In the genomic region with DNA sequence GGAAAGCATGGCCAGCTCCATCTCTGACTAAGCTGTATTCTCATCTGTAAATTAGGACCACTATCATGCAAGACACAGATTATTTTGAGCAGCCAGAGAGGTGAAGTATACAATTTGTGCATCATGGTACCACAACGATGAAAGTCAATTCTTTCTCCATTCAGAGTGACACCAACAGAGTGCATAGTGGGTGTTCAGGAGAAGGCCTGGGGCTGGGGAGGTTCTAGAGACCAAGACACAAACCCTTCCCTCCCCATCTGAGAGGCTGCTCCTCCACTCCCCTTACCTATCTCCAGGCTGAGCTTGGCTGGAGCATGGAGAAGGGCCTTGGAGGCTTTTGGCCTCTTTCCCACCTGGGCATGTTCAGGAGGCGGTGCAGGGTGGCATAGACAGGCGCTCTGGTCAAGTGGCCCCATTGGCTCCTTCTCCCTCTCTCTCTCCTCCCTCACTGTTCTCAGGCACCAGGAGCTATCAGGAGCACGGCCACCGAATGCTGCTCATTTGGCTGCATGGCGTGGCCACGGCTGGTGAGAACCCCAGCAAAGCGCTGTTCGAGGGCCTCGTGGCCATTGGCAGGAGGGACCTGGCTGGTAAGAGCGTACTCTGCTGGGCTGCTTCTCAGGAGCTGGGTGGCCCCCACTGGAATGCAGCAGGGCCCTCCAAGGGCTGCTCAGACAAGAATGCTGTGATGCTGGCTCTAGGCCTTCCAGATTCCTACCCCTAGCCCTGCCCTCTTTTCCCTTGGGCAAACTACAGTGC, we compare ENCODE assay signal across 24 cellular contexts. TPM values are rescaled to one million over a fixed set of nuclear protein-coding genes. Genes with fewer than 3 reads are reported as not detected.
DNase-seq lines count a peak whose midpoint lies in the region; ATAC-seq and TF ChIP-seq lines count a peak whose summit lies in the region.
"Had no signal": no experiment of that assay in that cellular context is flagged by ENCODE, and none has a peak within 500 bp of the region (broad histone marks: within the 10 kb centered on the region; RNA-seq: fewer than 3 reads in every experiment).

No MANE protein-coding gene starts in this region.

- H3K9me3 Mint-ChIP-seq in activated CD8-positive, alpha-beta memory T cell treated with anti-CD3 and anti-CD28 coated beads, Interleukin-2, amount 10 ng/mL, durations not matched to agents 7 days and 5 days (ENCODE audit: low read depth): no peaks in the 10 kb centered on the region
- peaks cover 31% of the 10 kb centered on the region for H3K9me3 Mint-ChIP-seq in mesothelial cell of epicardium
- H3K9me3 Mint-ChIP-seq: activated CD4-positive, alpha-beta memory T cell treated with anti-CD3 and anti-CD28 coated beads for 36 hours had no signal

- WGBS in thyroid gland, 2 donors: 43 to 48% methylated on average over 11 of the region's 11 CpGs

- intact Hi-C loops in thyroid gland (cut with DNase I): no loop called here

- H3K27ac ChIP-seq in RWPE2 (ENCODE audit: poor library complexity, severe bottlenecking) (no peak overlapping the region), thyroid gland (peak overlapping the region; percentile 11 to 76 (median 72))
- H3K27ac ChIP-seq: BLaER1 treated with 17β-estradiol and CSF1 and Interleukin-3, amounts not matched to agents 10 nM and 100 nM; pancreas; sigmoid colon; WERI-Rb-1 had no signal

- H3K4me1 ChIP-seq in RWPE2 (ENCODE audit: insufficient read depth, poor library complexity, severe bottlenecking): no peaks in the 10 kb centered on the region
- peaks cover 5 to 25% of the 10 kb centered on the region in 2 donors for H3K4me1 ChIP-seq in thyroid gland
- H3K4me1 ChIP-seq: BLaER1 treated with 17β-estradiol and CSF1 and Interleukin-3, amounts not matched to agents 10 nM and 100 nM; pancreas; sigmoid colon had no signal

- no peaks in the 10 kb centered on the region for H3K4me1 Mint-ChIP-seq in activated CD8-positive, alpha-beta memory T cell treated with anti-CD3 and anti-CD28 coated beads, Interleukin-2, amount 10 ng/mL, durations not matched to agents 7 days and 5 days
- no peaks in the 10 kb centered on the region for H3K4me1 Mint-ChIP-seq in mesothelial cell of epicardium

- H3K27me3 ChIP-seq in RWPE2 (ENCODE audit: insufficient read depth, poor library complexity, severe bottlenecking) (no peaks in the 10 kb centered on the region), thyroid gland (no peaks in the 10 kb centered on the region)
- H3K27me3 ChIP-seq: BLaER1 treated with 17β-estradiol and CSF1 and Interleukin-3, amounts not matched to agents 10 nM and 100 nM; pancreas; sigmoid colon had no signal

- DNase-seq in activated CD8-positive, alpha-beta memory T cell treated with anti-CD3 and anti-CD28 coated beads for 24 hours: peak; percentile 53
- no peak for DNase-seq in activated CD8-positive, alpha-beta memory T cell treated with anti-CD3 and anti-CD28 coated beads, Interleukin-2, amount 10 ng/mL, durations not matched to agents 7 days and 5 days
- DNase-seq in RWPE2 (ENCODE audit: low spot score) (no peak), mesothelial cell of epicardium (ENCODE audit: low spot score in 2 of 2, unreplicated experiment in 2 of 2) (peak in 1 of 2 experiments; percentile 33), thyroid gland (peak; percentile 92 to 93), germinal center (ENCODE audit: low spot score) (no peak), SHP77 treated with DMSO at 0.1 percent for 48 hours (lab: John Stamatoyannopoulos, UW) (no peak)
- DNase-seq: activated CD4-positive, alpha-beta memory T cell treated with anti-CD3 and anti-CD28 coated beads for 36 hours; activated T-cell treated with anti-CD3 and anti-CD28 coated beads, Interleukin-2, amount 50 U/mL, for 1 hour; DMS153; GF-D8; H9; head of caudate nucleus; KG1; NCI-H524 treated with DMSO at 0.1 percent for 48 hours; pancreas; SIG-M5; sigmoid colon; stimulated activated CD4-positive, alpha-beta T cell treated with anti-CD3 and anti-CD28 coated beads, Interleukin-1b, Interleukin-23, amount 100 ng/mL, for 48 hours; T-helper 17 cell; WERI-Rb-1 had no signal

- no peak overlapping the region for H3K4me3 Mint-ChIP-seq in activated CD8-positive, alpha-beta memory T cell treated with anti-CD3 and anti-CD28 coated beads, Interleukin-2, amount 10 ng/mL, durations not matched to agents 7 days and 5 days
- no peak overlapping the region for H3K4me3 Mint-ChIP-seq in mesothelial cell of epicardium
- H3K4me3 Mint-ChIP-seq: activated CD4-positive, alpha-beta memory T cell treated with anti-CD3 and anti-CD28 coated beads for 36 hours; H9; T-helper 17 cell had no signal

- CTCF ChIA-PET in activated CD8-positive, alpha-beta memory T cell treated with anti-CD3 and anti-CD28 coated beads, Interleukin-2, amount 10 ng/mL, durations not matched to agents 7 days and 5 days (lab: Charles Lee): no interaction called here

- no peaks in the 10 kb centered on the region for H3K36me3 Mint-ChIP-seq in activated CD8-positive, alpha-beta memory T cell treated with anti-CD3 and anti-CD28 coated beads, Interleukin-2, amount 10 ng/mL, durations not matched to agents 7 days and 5 days
- H3K36me3 Mint-ChIP-seq in mesothelial cell of epicardium: peaks cover 13% of the 10 kb centered on the region
- H3K36me3 Mint-ChIP-seq: activated CD4-positive, alpha-beta memory T cell treated with anti-CD3 and anti-CD28 coated beads for 36 hours; activated naive CD4-positive, alpha-beta T cell treated with anti-CD3 and anti-CD28 coated beads, Interleukin-2, amount 50 U/mL, for 72 hours had no signal

- no peaks in the 10 kb centered on the region for H3K27me3 Mint-ChIP-seq in activated CD8-positive, alpha-beta memory T cell treated with anti-CD3 and anti-CD28 coated beads, Interleukin-2, amount 10 ng/mL, durations not matched to agents 7 days and 5 days
- no peaks in the 10 kb centered on the region for H3K27me3 Mint-ChIP-seq in mesothelial cell of epicardium (ENCODE audit: low read depth)
- H3K27me3 Mint-ChIP-seq: activated CD4-positive, alpha-beta memory T cell treated with anti-CD3 and anti-CD28 coated beads for 36 hours; T-helper 17 cell had no signal

- no peaks in the 10 kb centered on the region for H3K36me3 ChIP-seq in RWPE2 (ENCODE audit: low read depth)
- no peaks in the 10 kb centered on the region for H3K36me3 ChIP-seq in thyroid gland
- H3K36me3 ChIP-seq: pancreas, sigmoid colon, WERI-Rb-1 had no signal

- peak in 1 of 2 donors; percentile 52 for TF ChIP-seq POLR2A in thyroid gland (IDR thresholded peaks at IDR 0.05)

- no peak overlapping the region for H3K27ac Mint-ChIP-seq in activated CD8-positive, alpha-beta memory T cell treated with anti-CD3 and anti-CD28 coated beads, Interleukin-2, amount 10 ng/mL, durations not matched to agents 7 days and 5 days
- peak overlapping the region; percentile 76 for H3K27ac Mint-ChIP-seq in mesothelial cell of epicardium
- H3K27ac Mint-ChIP-seq: activated CD4-positive, alpha-beta memory T cell treated with anti-CD3 and anti-CD28 coated beads for 36 hours; H9 had no signal

- H3K9me3 ChIP-seq in RWPE2 (ENCODE audit: severe bottlenecking) (no peaks in the 10 kb centered on the region), thyroid gland (no peaks in the 10 kb centered on the region)
- H3K9me3 ChIP-seq: pancreas, sigmoid colon had no signal

- TF ChIP-seq CTCF in RWPE2 (IDR thresholded peaks at IDR 0.05; ENCODE audit: poor library complexity, severe bottlenecking) (no peak), mesothelial cell of epicardium (IDR thresholded peaks at IDR 0.05; ENCODE audit: unreplicated experiment) (no peak), thyroid gland (IDR thresholded peaks at IDR 0.05) (no peak)

- H3K4me3 ChIP-seq in RWPE2 (ENCODE audit: severe bottlenecking) (no peak overlapping the region), thyroid gland (replicated peaks in 1 of 3) (no peak overlapping the region)
- H3K4me3 ChIP-seq: BLaER1 treated with 17β-estradiol and CSF1 and Interleukin-3, amounts not matched to agents 10 nM and 100 nM; pancreas; sigmoid colon had no signal

- ATAC-seq in activated CD8-positive, alpha-beta memory T cell treated with anti-CD3 and anti-CD28 coated beads, Interleukin-2, amount 10 ng/mL, durations not matched to agents 7 days and 5 days: no peak
- peak; percentile 28 for ATAC-seq in RWPE2 (ENCODE audit: low read depth)
- no peak for ATAC-seq in HG03442 (IDR thresholded peaks at IDR 0.05; ENCODE audit: unreplicated experiment)
- ATAC-seq: T-helper 17 cell had no signal

RNA-seq across cellular contexts. Expression of a gene that starts 37.9 kb away (rescaled TPM):
- total RNA-seq in activated CD8-positive, alpha-beta memory T cell treated with anti-CD3 and anti-CD28 coated beads, Interleukin-2, amount 10 ng/mL, durations not matched to agents 7 days and 5 days: 10 to 100 TPM; 13.4 to 24.4 TPM
- total RNA-seq in mesothelial cell of epicardium (3.7 to 4.1 TPM (median 4.1 TPM) in 3 replicates), thyroid gland (10 to 100 TPM in 1 of 4 donors, 1 to 10 TPM in 3; 5.1 to 11.9 (median 6.3) TPM)

RNA-seq across cellular contexts. Expression of a gene that starts 40.2 kb away (rescaled TPM):
- 10 to 100 TPM; 56.0 to 60.4 TPM for total RNA-seq in activated CD8-positive, alpha-beta memory T cell treated with anti-CD3 and anti-CD28 coated beads, Interleukin-2, amount 10 ng/mL, durations not matched to agents 7 days and 5 days
- total RNA-seq in mesothelial cell of epicardium (89.4 to 101 TPM (median 94.8 TPM) in 3 replicates), thyroid gland (100 to 1,000 TPM; 119 to 149 (median 122) TPM)

Comparison
In these comparisons a context has a peak if more than half of its experiments do, and no peak if none do; other contexts are left out.
1. DNase-seq: peak in activated CD8-positive, alpha-beta memory T cell treated with anti-CD3 and anti-CD28 coated beads for 24 hours (single experiment) and thyroid gland (2 of 2); none in activated CD8-positive, alpha-beta memory T cell treated with anti-CD3 and anti-CD28 coated beads, Interleukin-2, amount 10 ng/mL, durations not matched to agents 7 days and 5 days (single experiment), RWPE2 (single experiment), germinal center (single experiment) and SHP77 treated with DMSO at 0.1 percent for 48 hours (single experiment).